Comparison of ENCODE assay signal across 8 cellular contexts in genomic region chr1:246689409-246689997, GRCh38. TPM values are rescaled to one million over a fixed set of nuclear protein-coding genes. Genes with fewer than 3 reads are reported as not detected.
DNase-seq lines count a peak whose midpoint lies in the region; ATAC-seq and TF ChIP-seq lines count a peak whose summit lies in the region.

No MANE protein-coding gene starts in this region.

- H3K4me3 ChIP-seq in fibroblast of lung (replicated peaks in 1 of 4; ENCODE audit: control extremely low read depth in 1 of 4, insufficient read depth in 1 of 4, low read depth in 3 of 4, low read length in 4 of 4): peak overlapping the region; percentile 1 to 54 (median 13)

- H3K4me1 Mint-ChIP-seq in nephron (no peaks in the 10 kb centered on the region), type B pancreatic cell (ENCODE audit: unreplicated experiment) (peaks cover 5% of the 10 kb centered on the region)

- no peak overlapping the region for H3K9ac ChIP-seq in fibroblast of lung (ENCODE audit: insufficient read depth, low read length)

- DNase-seq in DMS153 (lab: John Stamatoyannopoulos, UW) (peak; percentile 68), GM20000 (ENCODE audit: low spot score) (peak; percentile 89), NCI-H748 (lab: John Stamatoyannopoulos, UW; ENCODE audit: unreplicated experiment) (peak; percentile 82), fibroblast of lung (ENCODE audit: low read depth in 2 of 2) (peak; percentile 65 to 73), type B pancreatic cell (ENCODE audit: extremely low spot score, unreplicated experiment) (no peak)
- peak; percentile 63 for DNase-seq in activated CD8-positive, alpha-beta memory T cell treated with anti-CD3 and anti-CD28 coated beads for 24 hours

- H2AFZ ChIP-seq in fibroblast of lung (ENCODE audit: low read length): peak overlapping the region; percentile 36

- no peaks in the 10 kb centered on the region for H3K9me3 ChIP-seq in fibroblast of lung (ENCODE audit: control insufficient read depth, insufficient read depth, low read depth, low read length)

- H4K20me1 ChIP-seq in fibroblast of lung (ENCODE audit: control insufficient read depth, extremely low read depth, insufficient read depth, low read length): no peaks in the 10 kb centered on the region

- no peaks in the 10 kb centered on the region for H3K4me1 ChIP-seq in fibroblast of lung (ENCODE audit: control insufficient read depth, extremely low read depth, insufficient read depth, low read length)

- H3K27ac Mint-ChIP-seq in nephron (no peak overlapping the region), type B pancreatic cell (no peak overlapping the region)

- H3K27ac ChIP-seq in fibroblast of lung (ENCODE audit: insufficient read depth, low read length): no peak overlapping the region

- H3K27me3 ChIP-seq in fibroblast of lung (ENCODE audit: control insufficient read depth, insufficient read depth, low read length): no peaks in the 10 kb centered on the region

- H3K79me2 ChIP-seq in fibroblast of lung (ENCODE audit: control insufficient read depth, insufficient read depth, low read length): no peaks in the 10 kb centered on the region

- peak overlapping the region; percentile 66 for H3K4me2 ChIP-seq in fibroblast of lung (ENCODE audit: extremely low read depth, insufficient read depth, low read length)

- peak; percentile 89 for ATAC-seq in HG03571 (IDR thresholded peaks at IDR 0.05; ENCODE audit: unreplicated experiment)

- H3K36me3 ChIP-seq in fibroblast of lung (ENCODE audit: control insufficient read depth, insufficient read depth, low read length): no peaks in the 10 kb centered on the region

- H3K4me3 Mint-ChIP-seq in nephron (peak overlapping the region; percentile 39 to 61 (median 48)), type B pancreatic cell (no peak overlapping the region)

- H3K36me3 Mint-ChIP-seq in nephron (ENCODE audit: low read depth) (peaks cover under 1% of the 10 kb centered on the region), type B pancreatic cell (peaks cover under 1% of the 10 kb centered on the region)

- no peaks in the 10 kb centered on the region for H3K27me3 Mint-ChIP-seq in nephron (ENCODE audit: low read depth)
- H3K27me3 Mint-ChIP-seq in type B pancreatic cell: no peaks in the 10 kb centered on the region

- TF ChIP-seq CTCF in GM20000 (IDR thresholded peaks at IDR 0.05; ENCODE audit: extremely low read depth, missing control alignments) (peak; percentile 61), fibroblast of lung (conservative IDR thresholded peaks at IDR 0.05 in 1 of 2, IDR thresholded peaks at IDR 0.05 in 1 of 2; ENCODE audit: low read depth in 1 of 2, low read length in 2 of 2) (peak; percentile 89 to 92), nephron (IDR thresholded peaks at IDR 0.05; ENCODE audit: unreplicated experiment in 3 of 3) (peak; percentile 72 to 83 (median 75)), type B pancreatic cell (conservative IDR thresholded peaks at IDR 0.05) (peak; percentile 84)

- peaks cover 10% of the 10 kb centered on the region for H3K9me3 Mint-ChIP-seq in nephron
- H3K9me3 Mint-ChIP-seq in type B pancreatic cell: peaks cover 7% of the 10 kb centered on the region

RNA-seq across cellular contexts. Expression of gene SCCPDH, which starts 34.7 kb away (rescaled TPM):
- total RNA-seq in fibroblast of lung (43.7 and 58.0 TPM in 2 replicates), type B pancreatic cell (ENCODE audit: low replicate concordance) (18.1 and 34.1 TPM in 2 replicates)
- polyA plus RNA-seq in fibroblast of lung: 47.6 and 47.8 TPM in 2 replicates
- 43.4 and 47.5 TPM in 2 replicates for polyA plus RNA-seq in fibroblast of lung (2012)
- 2.9 and 4.9 TPM in 2 replicates for polyA minus RNA-seq in fibroblast of lung (ENCODE audit: low replicate concordance)
